In genomic region chr17:4555863-4556646, GRCh38 we compare ENCODE assay signal across 8 cellular contexts. TPM values are rescaled to one million over a fixed set of nuclear protein-coding genes. Genes with fewer than 3 reads are reported as not detected.
DNase-seq lines count a peak whose midpoint lies in the region; ATAC-seq, FAIRE-seq and TF ChIP-seq lines count a peak whose summit lies in the region.

No MANE protein-coding gene starts in this region.

- H2AFZ ChIP-seq in DND-41 (ENCODE audit: low read depth, low read length), result peak overlapping the region; percentile 96
- H2AFZ ChIP-seq in OCI-LY7 (ENCODE audit: low read length), result peak overlapping the region; percentile 72; the same call in 1 of the 2 replicates

- FAIRE-seq in pancreas (lab: Jason Lieb, UNC), result no peak

- H3K9me3 ChIP-seq in DND-41 (ENCODE audit: insufficient read depth, low read length, severe bottlenecking) (no peaks in the 10 kb centered on the region), OCI-LY7 (ENCODE audit: low read length) (no peaks in the 10 kb centered on the region), pancreas (no peaks in the 10 kb centered on the region)

- H3K4me1 ChIP-seq in DND-41 (ENCODE audit: insufficient read depth, low read length), result peaks cover 30% of the 10 kb centered on the region
- peaks cover 32% of the 10 kb centered on the region for H3K4me1 ChIP-seq in OCI-LY7 (ENCODE audit: insufficient read depth, low read length, poor library complexity, severe bottlenecking)
- peaks cover 18 to 26% (median 20%) of the 10 kb centered on the region in 3 donors for H3K4me1 ChIP-seq in pancreas

- H3K27ac ChIP-seq in DND-41 (ENCODE audit: low read length) (peak overlapping the region; percentile 98), OCI-LY7 (ENCODE audit: low read depth, low read length, poor library complexity, severe bottlenecking) (peak overlapping the region; percentile 68), pancreas (peak overlapping the region; percentile 45 to 80 (median 63))

- peaks cover 9% of the 10 kb centered on the region; the same call in 1 of the 2 replicates for H4K20me1 ChIP-seq in DND-41 (ENCODE audit: insufficient read depth, low read length)
- no peaks in the 10 kb centered on the region for H4K20me1 ChIP-seq in OCI-LY7 (ENCODE audit: insufficient read depth, low read length)

- H3K36me3 ChIP-seq in DND-41 (ENCODE audit: insufficient read depth, low read length) (peaks cover 37% of the 10 kb centered on the region), OCI-LY7 (ENCODE audit: insufficient read depth, low read length) (peaks cover 39% of the 10 kb centered on the region), pancreas (peaks cover 0 to 24% (median 22%) of the 10 kb centered on the region in 3 donors)

- 60 to 64% methylated on average over 15 of the region's 15 CpGs for WGBS in pancreas, 2 donors

- intact Hi-C loops in OCI-LY7 (cut with micrococcal nuclease; ENCODE audit: unreplicated experiment) (loop anchor here (2.0 to 5.0 kb wide), 3 partner anchors 33 to 414 kb away; partner anchors contain the start of genes CYB5D2 and ZZEF1), pancreas (cut with DNase I) (no loop called here)

- ATAC-seq in DND-41 (ENCODE audit: insufficient read depth, low read depth), result no peak
- no peak for ATAC-seq in pancreas
- no peak for ATAC-seq in HG03521 (IDR thresholded peaks at IDR 0.05; ENCODE audit: unreplicated experiment)
- no peak for ATAC-seq in HG02970 (IDR thresholded peaks at IDR 0.05; ENCODE audit: low FRiP score, unreplicated experiment)
- no peak for ATAC-seq in GM21576 (IDR thresholded peaks at IDR 0.05; ENCODE audit: unreplicated experiment)

- CTCF ChIA-PET in OCI-LY7 (lab: Charles Lee; ENCODE audit: unreplicated experiment), result interaction anchor here (1.1 to 1.3 kb wide), 2 partner anchors 11 to 135 kb away, joined by 3 to 6 read pairs; no protein-coding TSS in a partner anchor

- DNase-seq in DND-41 (no peak), OCI-LY7 (ENCODE audit: low spot score) (no peak), epithelial cell of esophagus (ENCODE audit: low read depth) (no peak), pancreas (peak in 1 of 6 donors; percentile 40)
- no peak for DNase-seq in stimulated activated CD4-positive, alpha-beta T cell treated with anti-CD3 and anti-CD28 coated beads, Interleukin-15, amount 100 ng/mL, for 24 hours

- H3K9me2 ChIP-seq in OCI-LY7 (ENCODE audit: insufficient read depth, low read length), result no peaks in the 10 kb centered on the region

- peak overlapping the region; percentile 86 for H3K9ac ChIP-seq in DND-41 (ENCODE audit: low read depth, low read length)

- POLR2A ChIA-PET in OCI-LY7 (lab: Charles Lee), result interaction anchor here (0.6 to 1.1 kb wide), 4 partner anchors 8 to 150 kb away, joined by 3 to 4 read pairs (median 4); no protein-coding TSS in a partner anchor

- H3K27me3 ChIP-seq in DND-41 (ENCODE audit: insufficient read depth, low read length, poor library complexity) (no peaks in the 10 kb centered on the region), pancreas (no peaks in the 10 kb centered on the region)

- TF ChIP-seq CTCF in DND-41 (IDR thresholded peaks at IDR 0.05; ENCODE audit: borderline replicate concordance, extremely low read depth, low read length, poor library complexity, severe bottlenecking) (no peak), OCI-LY7 (conservative IDR thresholded peaks at IDR 0.05; ENCODE audit: low read length) (no peak), epithelial cell of esophagus (IDR thresholded peaks at IDR 0.05; ENCODE audit: insufficient read depth, low read depth, low read length, missing control alignments) (no peak), pancreas (IDR thresholded peaks at IDR 0.05) (no peak)

- H3K4me2 ChIP-seq in DND-41 (ENCODE audit: insufficient read depth, low read length) (peak overlapping the region; percentile 99), OCI-LY7 (ENCODE audit: low read length) (peak overlapping the region; percentile 84)

- peaks cover 35% of the 10 kb centered on the region for H3K79me2 ChIP-seq in DND-41 (ENCODE audit: insufficient read depth, low read length)
- peaks cover 28% of the 10 kb centered on the region for H3K79me2 ChIP-seq in OCI-LY7 (ENCODE audit: insufficient read depth, low read depth, low read length)

- H3K4me3 ChIP-seq in DND-41 (ENCODE audit: low read depth in 1 of 2, low read length in 2 of 2) (peak overlapping the region; percentile 92 to 95), OCI-LY7 (ENCODE audit: low read depth, low read length, poor library complexity, severe bottlenecking) (peak overlapping the region; percentile 96), epithelial cell of esophagus (ENCODE audit: low read length) (peak overlapping the region; percentile 98), pancreas (peak overlapping the region; percentile 64 to 98 (median 76))

- TSS peak; percentile 98 for BruUV-seq in OCI-LY7 (replicated peaks; lab: Mats Ljungman, UMichigan)

RNA-seq across cellular contexts. Expression of gene MYBBP1A, which starts 0.9 kb away (rescaled TPM):
- total RNA-seq in OCI-LY7 (2014; rRNA removed; shearing (Covaris generic)), result 137 and 142 TPM in 2 replicates
- total RNA-seq in OCI-LY7 (2022) (106 and 131 TPM in 2 replicates), pancreas (10 to 100 TPM; 21.8 to 41.8 (median 30.6) TPM)
- polyA plus RNA-seq in pancreas, result 10 to 100 TPM; 73.1 to 93.1 TPM

RNA-seq across cellular contexts. Expression of gene GGT6, which starts 4.3 kb away (rescaled TPM):
- total RNA-seq in OCI-LY7 (2014; rRNA removed; shearing (Covaris generic)), result not detected in 2 replicates
- total RNA-seq in OCI-LY7 (2022) (not detected in 2 replicates), pancreas (10 to 100 TPM; 20.7 to 34.4 (median 32.9) TPM)
- 10 to 100 TPM; 27.0 to 36.1 TPM for polyA plus RNA-seq in pancreas

RNA-seq across cellular contexts. Expression of gene SMTNL2, which starts 28.3 kb away (rescaled TPM):
- total RNA-seq in OCI-LY7 (2014; rRNA removed; shearing (Covaris generic)), result not detected in 2 replicates
- total RNA-seq in OCI-LY7 (2022), result not detected in 2 replicates
- total RNA-seq in pancreas, result under 1 TPM in 4 of 6 donors, not detected in 2; 0.09 to 0.59 (median 0.18) TPM
- polyA plus RNA-seq in pancreas, result under 1 TPM; 0.27 to 0.42 TPM

RNA-seq across cellular contexts. Expression of gene SPNS2, which starts 57.4 kb away (rescaled TPM):
- 1.1 and 5.4 TPM in 2 replicates for total RNA-seq in OCI-LY7 (2014; rRNA removed; shearing (Covaris generic))
- total RNA-seq in OCI-LY7 (2022) (1.6 TPM in 2 replicates), pancreas (10 to 100 TPM in 5 of 6 donors, 1 to 10 TPM in 1; 7.6 to 27.5 (median 17.2) TPM)
- polyA plus RNA-seq in pancreas, result 10 to 100 TPM; 43.7 to 51.7 TPM

Comparison
In these comparisons a context has a peak if more than half of its experiments do, and no peak if none do; other contexts are left out.
1. RNA of gene GGT6, which starts 4.3 kb away (total RNA-seq): 20.7 to 34.4 TPM in pancreas; not detected in OCI-LY7; every median in the first group is over 10 times any median in the second.
2. Peak in every context shown above with its lines, with median percentiles within 50 percentile points of each other: H3K27ac ChIP-seq and H3K4me3 ChIP-seq.